14 cellular contexts compared by ENCODE assay signal in genomic region chr6:160791981-160792418, GRCh38.
DNase-seq lines count a peak whose midpoint lies in the region; ATAC-seq and TF ChIP-seq lines count a peak whose summit lies in the region.
"Had no signal": no experiment of that assay in that cellular context is flagged by ENCODE, and none has a peak within 500 bp of the region (broad histone marks: within the 10 kb centered on the region; RNA-seq: fewer than 3 reads in every experiment).

No MANE protein-coding gene starts in this region.

- H3K4me1 ChIP-seq in CD8-positive, alpha-beta T cell (ENCODE audit: insufficient read depth, low read length) = no peaks in the 10 kb centered on the region
- H3K4me1 ChIP-seq: left ventricle myocardium inferior had no signal

- H3K27me3 ChIP-seq in CD8-positive, alpha-beta T cell (ENCODE audit: insufficient read depth, low read length) = no peaks in the 10 kb centered on the region

- H3K9me3 ChIP-seq in CD8-positive, alpha-beta T cell (ENCODE audit: low read length) = no peaks in the 10 kb centered on the region
- H3K9me3 ChIP-seq: left ventricle myocardium inferior had no signal

- H3K9me3 Mint-ChIP-seq in CD8-positive, alpha-beta T cell = peaks cover 3% of the 10 kb centered on the region

- no peaks in the 10 kb centered on the region for H3K36me3 Mint-ChIP-seq in CD8-positive, alpha-beta T cell

- peaks cover 4% of the 10 kb centered on the region for H3K27me3 Mint-ChIP-seq in CD8-positive, alpha-beta T cell (ENCODE audit: low read depth)

- no peak for TF ChIP-seq CTCF in CD8-positive, alpha-beta T cell (IDR thresholded peaks at IDR 0.05)

- no peak overlapping the region for H3K4me3 ChIP-seq in CD8-positive, alpha-beta T cell (ENCODE audit: low read depth, low read length)
- H3K4me3 ChIP-seq: left ventricle myocardium inferior had no signal

- peak; percentile 68 to 76 for ATAC-seq in activated CD4-positive, CD25-positive, alpha-beta regulatory T cell treated with anti-CD3 and anti-CD28 coated beads, Interleukin-2, amount 50 U/mL, for 24 hours
- ATAC-seq in HG02678 (IDR thresholded peaks at IDR 0.05; ENCODE audit: unreplicated experiment) (peak; percentile 36), HG03565 (IDR thresholded peaks at IDR 0.05; ENCODE audit: unreplicated experiment) (peak; percentile 26), Right ventricle myocardium inferior (no peak)
- ATAC-seq in CD8-positive, alpha-beta T cell = no peak

- H3K36me3 ChIP-seq in CD8-positive, alpha-beta T cell (ENCODE audit: insufficient read depth, low read length) = no peaks in the 10 kb centered on the region
- H3K36me3 ChIP-seq: left ventricle myocardium inferior had no signal

- H3K27ac ChIP-seq in CD8-positive, alpha-beta T cell (ENCODE audit: low read depth, low read length) = no peak overlapping the region
- H3K27ac ChIP-seq: left ventricle myocardium inferior had no signal

- CTCF ChIA-PET in CD8-positive, alpha-beta T cell (lab: Charles Lee) = no interaction called here

- no peak overlapping the region for H3K4me3 Mint-ChIP-seq in CD8-positive, alpha-beta T cell

- no peaks in the 10 kb centered on the region for H3K4me1 Mint-ChIP-seq in CD8-positive, alpha-beta T cell (ENCODE audit: low read depth)

- POLR2A ChIA-PET in CD8-positive, alpha-beta T cell (lab: Charles Lee) = no interaction called here

- intact Hi-C loops in Right ventricle myocardium inferior (cut with DNase I) = no loop called here
- intact Hi-C loops in CD8-positive, alpha-beta T cell (cut with DNase I, micrococcal nuclease) = no loop called here

- H3K27ac Mint-ChIP-seq in CD8-positive, alpha-beta T cell = no peak overlapping the region

- no peak for DNase-seq in activated CD4-positive, CD25-positive, alpha-beta regulatory T cell (lab: John Stamatoyannopoulos, UW)
- DNase-seq in renal cortical epithelial cell (ENCODE audit: low read depth) (peak; percentile 70), Right ventricle myocardium inferior (ENCODE audit: missing footprints) (no peak), dermis blood vessel endothelial cell (no peak)
- no peak for DNase-seq in CD8-positive, alpha-beta T cell
- DNase-seq: 8988T; activated T-cell treated with anti-CD3 and anti-CD28 coated beads, Interleukin-2, amount 50 U/mL, for 48 hours; central memory CD4-positive, alpha-beta T cell; DMS79; left ventricle myocardium inferior; NCI-H1417 had no signal

Comparison
In these comparisons a context has a peak if more than half of its experiments do, and no peak if none do; other contexts are left out.
1. ATAC-seq: peak in activated CD4-positive, CD25-positive, alpha-beta regulatory T cell treated with anti-CD3 and anti-CD28 coated beads, Interleukin-2, amount 50 U/mL, for 24 hours (2 of 2), HG02678 (single experiment) and HG03565 (single experiment); none in Right ventricle myocardium inferior (single experiment) and CD8-positive, alpha-beta T cell (single experiment).